8 cellular contexts compared by ENCODE assay signal in the genomic region with DNA sequence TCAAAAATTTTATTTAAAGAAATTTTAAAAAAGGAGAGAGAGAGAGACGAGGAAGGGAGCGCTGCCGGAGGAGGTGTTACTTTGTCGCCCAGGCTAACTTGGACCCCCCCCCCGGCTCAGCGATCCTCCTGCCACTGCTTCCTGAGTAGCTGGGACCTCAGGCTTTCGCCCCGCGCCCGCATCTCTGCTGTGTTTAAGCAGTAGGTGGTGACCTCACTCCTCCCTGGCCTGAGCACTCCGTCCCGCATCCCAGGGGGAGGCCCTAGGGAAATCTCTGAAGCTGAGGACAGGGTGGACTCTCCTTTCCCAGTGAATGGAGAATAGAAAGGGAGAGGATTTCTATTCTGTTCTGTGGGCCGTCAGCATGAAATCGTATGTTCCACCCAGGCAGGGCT. TPM values are rescaled to one million over a fixed set of nuclear protein-coding genes. Genes with fewer than 3 reads are reported as not detected.
DNase-seq lines count a peak whose midpoint lies in the region; ATAC-seq and TF ChIP-seq lines count a peak whose summit lies in the region.

No MANE protein-coding gene starts in this region.

- CTCF ChIA-PET in WTC11 (lab: Charles Lee): interaction anchor here (0.6 to 2.4 kb wide), 7 partner anchors 28 to 302 kb away, joined by 3 to 13 read pairs (median 3); a partner anchor contains a TSS

- H3K36me3 Mint-ChIP-seq in WTC11: peaks cover 9% of the 10 kb centered on the region

- DNase-seq in D341Med (ENCODE audit: low spot score) (peak; percentile 47), WTC11 (ENCODE audit: low spot score) (peak; percentile 65), midbrain (lab: John Stamatoyannopoulos, UW) (peak; percentile 22), substantia nigra (lab: John Stamatoyannopoulos, UW) (peak in 21 of 49 donors; percentile 2 to 46 (median 14)), G401 (ENCODE audit: low spot score) (no peak), mesenteric fat pad (ENCODE audit: low spot score) (no peak)
- peak; percentile 9 for DNase-seq in effector CD8-positive, alpha-beta T cell (lab: John Stamatoyannopoulos, UW)

- peak overlapping the region; percentile 93 for H3K27ac Mint-ChIP-seq in WTC11

- in situ Hi-C loops in G401 (cut with HindIII; ENCODE audit: low sequenced_read_pairs): no loop called here

- ATAC-seq in HG03108 (IDR thresholded peaks at IDR 0.05; ENCODE audit: unreplicated experiment) (peak; percentile 6), WTC11 (peak; percentile 29)

- peak overlapping the region; percentile 52 for H3K27ac ChIP-seq in substantia nigra (ENCODE audit: low read depth, low read length, poor library complexity, severe bottlenecking)

- peak overlapping the region; percentile 87 for H3K4me3 Mint-ChIP-seq in WTC11

- peaks cover 26% of the 10 kb centered on the region for H3K27me3 Mint-ChIP-seq in WTC11 (ENCODE audit: low read depth)

- POLR2A ChIA-PET in WTC11 (lab: Charles Lee): interaction anchor here (0.6 to 0.7 kb wide), 5 partner anchors 27 to 962 kb away, joined by 3 to 5 read pairs (median 3); no protein-coding TSS in a partner anchor

- peaks cover 23% of the 10 kb centered on the region for H3K9me3 Mint-ChIP-seq in WTC11

- H3K4me1 Mint-ChIP-seq in WTC11: peaks cover 20% of the 10 kb centered on the region

- TF ChIP-seq CTCF in WTC11 (IDR thresholded peaks at IDR 0.05): no peak

TF ChIP-seq in WTC11, 78 proteins besides CTCF, POLR2A, EP300 and RAD21:
- TF ChIP-seq NFE2L1 (CRISPR knock-in tag; IDR thresholded peaks at IDR 0.05): no peak
- TF ChIP-seq ZNF263 (CRISPR knock-in tag; IDR thresholded peaks at IDR 0.05; ENCODE audit: low read depth): peak; percentile 94
- TF ChIP-seq, protein P1, sequence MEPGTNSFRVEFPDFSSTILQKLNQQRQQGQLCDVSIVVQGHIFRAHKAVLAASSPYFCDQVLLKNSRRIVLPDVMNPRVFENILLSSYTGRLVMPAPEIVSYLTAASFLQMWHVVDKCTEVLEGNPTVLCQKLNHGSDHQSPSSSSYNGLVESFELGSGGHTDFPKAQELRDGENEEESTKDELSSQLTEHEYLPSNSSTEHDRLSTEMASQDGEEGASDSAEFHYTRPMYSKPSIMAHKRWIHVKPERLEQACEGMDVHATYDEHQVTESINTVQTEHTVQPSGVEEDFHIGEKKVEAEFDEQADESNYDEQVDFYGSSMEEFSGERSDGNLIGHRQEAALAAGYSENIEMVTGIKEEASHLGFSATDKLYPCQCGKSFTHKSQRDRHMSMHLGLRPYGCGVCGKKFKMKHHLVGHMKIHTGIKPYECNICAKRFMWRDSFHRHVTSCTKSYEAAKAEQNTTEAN (CRISPR knock-in tag; IDR thresholded peaks at IDR 0.05): no peak

RNA-seq across cellular contexts. Expression of a gene that starts 0.5 kb away (rescaled TPM):
- total RNA-seq in WTC11 (2021) (16.0 to 18.5 TPM (median 16.3 TPM) in 3 replicates), mesenteric fat pad (4.8 TPM)
- 10.0 and 11.5 TPM in 2 replicates for total RNA-seq in G401 (2014; rRNA removed; shearing (Covaris generic))

RNA-seq across cellular contexts. Expression of a gene that starts 32.4 kb away (rescaled TPM):
- total RNA-seq in WTC11 (2021) (46.9 to 59.7 TPM (median 48.6 TPM) in 3 replicates), mesenteric fat pad (4.8 TPM)
- total RNA-seq in G401 (2014; rRNA removed; shearing (Covaris generic)): 11.9 and 23.0 TPM in 2 replicates

Comparison
In these comparisons a context has a peak if more than half of its experiments do, and no peak if none do; other contexts are left out.
1. DNase-seq: peak in D341Med (single experiment), WTC11 (single experiment), effector CD8-positive, alpha-beta T cell (single experiment) and midbrain (single experiment); none in G401 (single experiment) and mesenteric fat pad (single experiment).